1 cellular context compared by ENCODE assay signal in the genomic region with DNA sequence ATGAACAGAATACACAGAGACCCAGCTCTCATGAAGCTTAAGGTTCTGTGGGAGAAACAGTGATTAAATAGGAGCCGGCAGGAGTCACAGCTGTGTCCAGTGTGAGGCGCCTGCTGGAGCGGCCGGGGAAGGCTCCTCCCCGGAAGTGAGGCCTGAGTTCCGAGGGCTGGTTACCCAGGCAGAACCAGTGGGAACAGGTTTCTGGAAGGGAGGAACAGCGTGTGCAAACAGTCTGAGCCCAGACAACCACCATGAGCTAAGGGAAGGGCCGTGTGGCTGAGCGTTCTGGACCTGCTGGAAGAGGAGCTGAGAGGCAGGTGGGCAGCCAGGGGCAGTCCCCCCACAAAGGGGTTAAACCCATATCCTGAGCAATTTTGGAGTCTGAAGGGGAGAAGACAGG.
TF ChIP-seq lines count a peak whose summit lies in the region.

No MANE protein-coding gene starts in this region.

TF ChIP-seq in HepG2, 621 proteins besides CTCF, POLR2A, EP300 and RAD21 (continues in another document):
- TF ChIP-seq HDAC6 (IDR thresholded peaks at IDR 0.05; ENCODE audit: low read depth, low read length) = no peak
- peak; percentile 33; the same call in 1 of the 2 replicates for TF ChIP-seq GABPA (IDR thresholded peaks at IDR 0.05; ENCODE audit: low read depth, low read length)
- peak; percentile 86 for TF ChIP-seq GABPA (CRISPR knock-in tag; IDR thresholded peaks at IDR 0.05; ENCODE audit: low read depth)
- TF ChIP-seq CBX5 (CRISPR knock-in tag; IDR thresholded peaks at IDR 0.05; ENCODE audit: borderline replicate concordance) = peak; percentile 83
- TF ChIP-seq ZNF772 (CRISPR knock-in tag; IDR thresholded peaks at IDR 0.05) = no peak
- no peak for TF ChIP-seq HOXA7 (CRISPR knock-in tag; IDR thresholded peaks at IDR 0.05)
- TF ChIP-seq, protein P1, sequence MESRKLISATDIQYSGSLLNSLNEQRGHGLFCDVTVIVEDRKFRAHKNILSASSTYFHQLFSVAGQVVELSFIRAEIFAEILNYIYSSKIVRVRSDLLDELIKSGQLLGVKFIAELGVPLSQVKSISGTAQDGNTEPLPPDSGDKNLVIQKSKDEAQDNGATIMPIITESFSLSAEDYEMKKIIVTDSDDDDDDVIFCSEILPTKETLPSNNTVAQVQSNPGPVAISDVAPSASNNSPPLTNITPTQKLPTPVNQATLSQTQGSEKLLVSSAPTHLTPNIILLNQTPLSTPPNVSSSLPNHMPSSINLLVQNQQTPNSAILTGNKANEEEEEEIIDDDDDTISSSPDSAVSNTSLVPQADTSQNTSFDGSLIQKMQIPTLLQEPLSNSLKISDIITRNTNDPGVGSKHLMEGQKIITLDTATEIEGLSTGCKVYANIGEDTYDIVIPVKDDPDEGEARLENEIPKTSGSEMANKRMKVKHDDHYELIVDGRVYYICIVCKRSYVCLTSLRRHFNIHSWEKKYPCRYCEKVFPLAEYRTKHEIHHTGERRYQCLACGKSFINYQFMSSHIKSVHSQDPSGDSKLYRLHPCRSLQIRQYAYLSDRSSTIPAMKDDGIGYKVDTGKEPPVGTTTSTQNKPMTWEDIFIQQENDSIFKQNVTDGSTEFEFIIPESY (CRISPR knock-in tag; IDR thresholded peaks at IDR 0.05) = 0 out of 2 replicates have a peak, but pooled peaks have one; percentile 18
- TF ChIP-seq EED (CRISPR knock-in tag; IDR thresholded peaks at IDR 0.05) = 0 out of 2 replicates have a peak, but pooled peaks have one; percentile 47
- TF ChIP-seq ZFP36 (IDR thresholded peaks at IDR 0.05; ENCODE audit: borderline replicate concordance, low read depth, low read length, partially characterized antibody) = no peak
- TF ChIP-seq, protein P2, sequence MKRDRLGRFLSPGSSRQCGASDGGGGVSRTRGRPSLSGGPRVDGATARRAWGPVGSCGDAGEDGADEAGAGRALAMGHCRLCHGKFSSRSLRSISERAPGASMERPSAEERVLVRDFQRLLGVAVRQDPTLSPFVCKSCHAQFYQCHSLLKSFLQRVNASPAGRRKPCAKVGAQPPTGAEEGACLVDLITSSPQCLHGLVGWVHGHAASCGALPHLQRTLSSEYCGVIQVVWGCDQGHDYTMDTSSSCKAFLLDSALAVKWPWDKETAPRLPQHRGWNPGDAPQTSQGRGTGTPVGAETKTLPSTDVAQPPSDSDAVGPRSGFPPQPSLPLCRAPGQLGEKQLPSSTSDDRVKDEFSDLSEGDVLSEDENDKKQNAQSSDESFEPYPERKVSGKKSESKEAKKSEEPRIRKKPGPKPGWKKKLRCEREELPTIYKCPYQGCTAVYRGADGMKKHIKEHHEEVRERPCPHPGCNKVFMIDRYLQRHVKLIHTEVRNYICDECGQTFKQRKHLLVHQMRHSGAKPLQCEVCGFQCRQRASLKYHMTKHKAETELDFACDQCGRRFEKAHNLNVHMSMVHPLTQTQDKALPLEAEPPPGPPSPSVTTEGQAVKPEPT (CRISPR knock-in tag; IDR thresholded peaks at IDR 0.05; ENCODE audit: low read depth) = no peak
- 0 out of 2 replicates have a peak, but pooled peaks have one; percentile 36 for TF ChIP-seq YEATS2 (CRISPR knock-in tag; IDR thresholded peaks at IDR 0.05; ENCODE audit: borderline replicate concordance)
- TF ChIP-seq KDM2A (CRISPR knock-in tag; IDR thresholded peaks at IDR 0.05; ENCODE audit: borderline replicate concordance, low read depth) = peak; percentile 68; the same call in 1 of the 2 replicates
- TF ChIP-seq AHR (CRISPR knock-in tag; IDR thresholded peaks at IDR 0.05) = 0 out of 2 replicates have a peak, but pooled peaks have one; percentile 58
- TF ChIP-seq ZNF850 (CRISPR knock-in tag; conservative IDR thresholded peaks at IDR 0.05) = peak; percentile 53; the same call in 1 of the 2 replicates
- TF ChIP-seq SP5 (CRISPR knock-in tag; IDR thresholded peaks at IDR 0.05; ENCODE audit: borderline replicate concordance, low read depth) = no peak
- TF ChIP-seq MYNN (CRISPR knock-in tag; IDR thresholded peaks at IDR 0.05; ENCODE audit: low read depth) = 0 out of 2 replicates have a peak, but pooled peaks have one; percentile 59
- TF ChIP-seq SP4 (CRISPR knock-in tag; IDR thresholded peaks at IDR 0.05) = no peak
- no peak for TF ChIP-seq KLF15 (CRISPR knock-in tag; IDR thresholded peaks at IDR 0.05; ENCODE audit: borderline replicate concordance)
- TF ChIP-seq ZNF607 (CRISPR knock-in tag; IDR thresholded peaks at IDR 0.05; ENCODE audit: borderline replicate concordance) = no peak
- TF ChIP-seq MIXL1 (CRISPR knock-in tag; IDR thresholded peaks at IDR 0.05) = no peak
- TF ChIP-seq NFE2 (CRISPR knock-in tag; IDR thresholded peaks at IDR 0.05) = no peak
- TF ChIP-seq FIP1L1 (IDR thresholded peaks at IDR 0.05; ENCODE audit: borderline replicate concordance, insufficient read depth, low read depth, low read length) = no peak
- TF ChIP-seq, protein P3, sequence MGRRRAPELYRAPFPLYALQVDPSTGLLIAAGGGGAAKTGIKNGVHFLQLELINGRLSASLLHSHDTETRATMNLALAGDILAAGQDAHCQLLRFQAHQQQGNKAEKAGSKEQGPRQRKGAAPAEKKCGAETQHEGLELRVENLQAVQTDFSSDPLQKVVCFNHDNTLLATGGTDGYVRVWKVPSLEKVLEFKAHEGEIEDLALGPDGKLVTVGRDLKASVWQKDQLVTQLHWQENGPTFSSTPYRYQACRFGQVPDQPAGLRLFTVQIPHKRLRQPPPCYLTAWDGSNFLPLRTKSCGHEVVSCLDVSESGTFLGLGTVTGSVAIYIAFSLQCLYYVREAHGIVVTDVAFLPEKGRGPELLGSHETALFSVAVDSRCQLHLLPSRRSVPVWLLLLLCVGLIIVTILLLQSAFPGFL (CRISPR knock-in tag; IDR thresholded peaks at IDR 0.05) = no peak
- no peak for TF ChIP-seq ZNF547 (CRISPR knock-in tag; IDR thresholded peaks at IDR 0.05)
- 0 out of 2 replicates have a peak, but pooled peaks have one; percentile 57 for TF ChIP-seq ZNF768 (CRISPR knock-in tag; IDR thresholded peaks at IDR 0.05)
- TF ChIP-seq SCMH1 (CRISPR knock-in tag; IDR thresholded peaks at IDR 0.05; ENCODE audit: borderline replicate concordance) = no peak
- no peak for TF ChIP-seq ZNF552 (CRISPR knock-in tag; IDR thresholded peaks at IDR 0.05; ENCODE audit: borderline replicate concordance)
- TF ChIP-seq GATAD1 (CRISPR knock-in tag; IDR thresholded peaks at IDR 0.05) = no peak
- TF ChIP-seq ZZZ3 (CRISPR knock-in tag; IDR thresholded peaks at IDR 0.05; ENCODE audit: borderline replicate concordance) = no peak
- no peak; the same call in 1 of the 2 replicates for TF ChIP-seq ZNF350 (CRISPR knock-in tag; IDR thresholded peaks at IDR 0.05; ENCODE audit: borderline replicate concordance, low read depth)
- TF ChIP-seq, protein P4, sequence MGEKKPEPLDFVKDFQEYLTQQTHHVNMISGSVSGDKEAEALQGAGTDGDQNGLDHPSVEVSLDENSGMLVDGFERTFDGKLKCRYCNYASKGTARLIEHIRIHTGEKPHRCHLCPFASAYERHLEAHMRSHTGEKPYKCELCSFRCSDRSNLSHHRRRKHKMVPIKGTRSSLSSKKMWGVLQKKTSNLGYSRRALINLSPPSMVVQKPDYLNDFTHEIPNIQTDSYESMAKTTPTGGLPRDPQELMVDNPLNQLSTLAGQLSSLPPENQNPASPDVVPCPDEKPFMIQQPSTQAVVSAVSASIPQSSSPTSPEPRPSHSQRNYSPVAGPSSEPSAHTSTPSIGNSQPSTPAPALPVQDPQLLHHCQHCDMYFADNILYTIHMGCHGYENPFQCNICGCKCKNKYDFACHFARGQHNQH (CRISPR knock-in tag; IDR thresholded peaks at IDR 0.05) = 0 out of 2 replicates have a peak, but pooled peaks have one; percentile 25
- TF ChIP-seq GPN1 (CRISPR knock-in tag; IDR thresholded peaks at IDR 0.05; ENCODE audit: borderline replicate concordance) = no peak
- TF ChIP-seq KAT8 (CRISPR knock-in tag; IDR thresholded peaks at IDR 0.05) = 0 out of 2 replicates have a peak, but pooled peaks have one; percentile 20
- TF ChIP-seq, protein P5, sequence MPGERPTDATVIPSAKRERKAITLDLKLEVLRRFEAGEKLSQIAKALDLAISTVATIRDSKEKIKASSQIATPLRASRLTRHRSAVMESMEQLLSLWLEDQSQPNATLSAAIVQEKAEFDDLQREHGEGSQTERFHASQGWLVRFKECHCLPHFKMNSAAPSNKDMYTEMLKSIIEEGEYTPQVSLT (CRISPR knock-in tag; IDR thresholded peaks at IDR 0.05; ENCODE audit: borderline replicate concordance, low read depth) = no peak
- TF ChIP-seq ZFX (CRISPR knock-in tag; IDR thresholded peaks at IDR 0.05; ENCODE audit: low read depth) = no peak
- 0 out of 2 replicates have a peak, but pooled peaks have one; percentile 28 for TF ChIP-seq ZMYM2 (CRISPR knock-in tag; IDR thresholded peaks at IDR 0.05)
- TF ChIP-seq, protein P6, sequence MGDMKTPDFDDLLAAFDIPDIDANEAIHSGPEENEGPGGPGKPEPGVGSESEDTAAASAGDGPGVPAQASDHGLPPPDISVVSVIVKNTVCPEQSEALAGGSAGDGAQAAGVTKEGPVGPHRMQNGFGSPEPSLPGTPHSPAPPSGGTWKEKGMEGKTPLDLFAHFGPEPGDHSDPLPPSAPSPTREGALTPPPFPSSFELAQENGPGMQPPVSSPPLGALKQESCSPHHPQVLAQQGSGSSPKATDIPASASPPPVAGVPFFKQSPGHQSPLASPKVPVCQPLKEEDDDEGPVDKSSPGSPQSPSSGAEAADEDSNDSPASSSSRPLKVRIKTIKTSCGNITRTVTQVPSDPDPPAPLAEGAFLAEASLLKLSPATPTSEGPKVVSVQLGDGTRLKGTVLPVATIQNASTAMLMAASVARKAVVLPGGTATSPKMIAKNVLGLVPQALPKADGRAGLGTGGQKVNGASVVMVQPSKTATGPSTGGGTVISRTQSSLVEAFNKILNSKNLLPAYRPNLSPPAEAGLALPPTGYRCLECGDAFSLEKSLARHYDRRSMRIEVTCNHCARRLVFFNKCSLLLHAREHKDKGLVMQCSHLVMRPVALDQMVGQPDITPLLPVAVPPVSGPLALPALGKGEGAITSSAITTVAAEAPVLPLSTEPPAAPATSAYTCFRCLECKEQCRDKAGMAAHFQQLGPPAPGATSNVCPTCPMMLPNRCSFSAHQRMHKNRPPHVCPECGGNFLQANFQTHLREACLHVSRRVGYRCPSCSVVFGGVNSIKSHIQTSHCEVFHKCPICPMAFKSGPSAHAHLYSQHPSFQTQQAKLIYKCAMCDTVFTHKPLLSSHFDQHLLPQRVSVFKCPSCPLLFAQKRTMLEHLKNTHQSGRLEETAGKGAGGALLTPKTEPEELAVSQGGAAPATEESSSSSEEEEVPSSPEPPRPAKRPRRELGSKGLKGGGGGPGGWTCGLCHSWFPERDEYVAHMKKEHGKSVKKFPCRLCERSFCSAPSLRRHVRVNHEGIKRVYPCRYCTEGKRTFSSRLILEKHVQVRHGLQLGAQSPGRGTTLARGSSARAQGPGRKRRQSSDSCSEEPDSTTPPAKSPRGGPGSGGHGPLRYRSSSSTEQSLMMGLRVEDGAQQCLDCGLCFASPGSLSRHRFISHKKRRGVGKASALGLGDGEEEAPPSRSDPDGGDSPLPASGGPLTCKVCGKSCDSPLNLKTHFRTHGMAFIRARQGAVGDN (CRISPR knock-in tag; IDR thresholded peaks at IDR 0.05) = peak; percentile 46
- TF ChIP-seq, protein P7, sequence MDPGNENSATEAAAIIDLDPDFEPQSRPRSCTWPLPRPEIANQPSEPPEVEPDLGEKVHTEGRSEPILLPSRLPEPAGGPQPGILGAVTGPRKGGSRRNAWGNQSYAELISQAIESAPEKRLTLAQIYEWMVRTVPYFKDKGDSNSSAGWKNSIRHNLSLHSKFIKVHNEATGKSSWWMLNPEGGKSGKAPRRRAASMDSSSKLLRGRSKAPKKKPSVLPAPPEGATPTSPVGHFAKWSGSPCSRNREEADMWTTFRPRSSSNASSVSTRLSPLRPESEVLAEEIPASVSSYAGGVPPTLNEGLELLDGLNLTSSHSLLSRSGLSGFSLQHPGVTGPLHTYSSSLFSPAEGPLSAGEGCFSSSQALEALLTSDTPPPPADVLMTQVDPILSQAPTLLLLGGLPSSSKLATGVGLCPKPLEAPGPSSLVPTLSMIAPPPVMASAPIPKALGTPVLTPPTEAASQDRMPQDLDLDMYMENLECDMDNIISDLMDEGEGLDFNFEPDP (CRISPR knock-in tag; conservative IDR thresholded peaks at IDR 0.05) = no peak
- no peak for TF ChIP-seq ZNF816 (CRISPR knock-in tag; IDR thresholded peaks at IDR 0.05; ENCODE audit: borderline replicate concordance)
- no peak for TF ChIP-seq HNRNPL (IDR thresholded peaks at IDR 0.05; ENCODE audit: low read depth, low read length)
- 0 out of 2 replicates have a peak, but pooled peaks have one; percentile 32 for TF ChIP-seq ZBTB21 (CRISPR knock-in tag; IDR thresholded peaks at IDR 0.05)
- TF ChIP-seq RCOR2 (CRISPR knock-in tag; IDR thresholded peaks at IDR 0.05) = no peak
- 0 out of 2 replicates have a peak, but pooled peaks have one; percentile 33 for TF ChIP-seq SRY (CRISPR knock-in tag; IDR thresholded peaks at IDR 0.05)
- TF ChIP-seq RBM22 (optimal IDR thresholded peaks at IDR 0.05; ENCODE audit: low read length) = no peak
- TF ChIP-seq, protein P8, sequence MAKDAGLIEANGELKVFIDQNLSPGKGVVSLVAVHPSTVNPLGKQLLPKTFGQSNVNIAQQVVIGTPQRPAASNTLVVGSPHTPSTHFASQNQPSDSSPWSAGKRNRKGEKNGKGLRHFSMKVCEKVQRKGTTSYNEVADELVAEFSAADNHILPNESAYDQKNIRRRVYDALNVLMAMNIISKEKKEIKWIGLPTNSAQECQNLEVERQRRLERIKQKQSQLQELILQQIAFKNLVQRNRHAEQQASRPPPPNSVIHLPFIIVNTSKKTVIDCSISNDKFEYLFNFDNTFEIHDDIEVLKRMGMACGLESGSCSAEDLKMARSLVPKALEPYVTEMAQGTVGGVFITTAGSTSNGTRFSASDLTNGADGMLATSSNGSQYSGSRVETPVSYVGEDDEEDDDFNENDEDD (CRISPR knock-in tag; IDR thresholded peaks at IDR 0.05; ENCODE audit: borderline replicate concordance) = no peak
- no peak for TF ChIP-seq ZNF263 (CRISPR knock-in tag; IDR thresholded peaks at IDR 0.05)
- TF ChIP-seq ZNF337 (CRISPR knock-in tag; IDR thresholded peaks at IDR 0.05; ENCODE audit: borderline replicate concordance, low read depth) = no peak
